ENCODE assay signal across 16 cellular contexts in the genomic region with DNA sequence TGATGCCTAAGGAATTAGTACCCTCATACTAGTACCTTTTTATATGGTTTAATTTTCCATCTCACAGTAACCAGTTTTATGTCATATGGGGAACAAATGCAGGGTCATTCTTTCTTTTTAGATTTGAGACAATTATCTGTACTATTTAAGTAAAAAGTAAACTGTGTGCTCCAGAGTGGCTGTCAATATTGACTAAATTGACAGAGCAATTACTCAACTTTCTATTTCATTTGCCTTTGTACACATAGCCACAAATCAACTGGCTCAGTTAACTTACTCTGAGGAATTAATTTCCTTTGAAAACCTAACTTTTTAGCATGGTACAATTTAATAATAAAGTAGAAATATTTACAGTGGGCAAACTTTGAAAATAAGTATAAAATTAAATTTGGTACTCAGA. TPM values are rescaled to one million over a fixed set of nuclear protein-coding genes. Genes with fewer than 3 reads are reported as not detected.
DNase-seq lines count a peak whose midpoint lies in the region; ATAC-seq and FAIRE-seq lines count a peak whose summit lies in the region.
"Had no signal": no experiment of that assay in that cellular context is flagged by ENCODE, and none has a peak within 500 bp of the region (broad histone marks: within the 10 kb centered on the region; RNA-seq: fewer than 3 reads in every experiment).

No MANE protein-coding gene starts in this region.

- POLR2A ChIA-PET in T-cell (lab: Charles Lee) = no interaction called here

- CTCF ChIA-PET in T-cell (lab: Charles Lee) = interaction anchor here in 1 of 2 donors (0.5 kb wide), 1 partner anchor 1484 kb away, joined by 5 read pairs; no protein-coding TSS in a partner anchor

- no peak for ATAC-seq in T-cell (replicated peaks in 1 of 4)
- ATAC-seq: CD8-positive, alpha-beta T cell had no signal

- no peaks in the 10 kb centered on the region for H3K9me3 Mint-ChIP-seq in activated CD4-positive, alpha-beta T cell treated with anti-CD3 and anti-CD28 coated beads, Interleukin-2, amount 10 ng/mL, durations not matched to agents 24 days and 14 days
- H3K9me3 Mint-ChIP-seq in T-cell = no peaks in the 10 kb centered on the region
- H3K9me3 Mint-ChIP-seq: CD8-positive, alpha-beta T cell had no signal

- peaks cover 15% of the 10 kb centered on the region for H3K4me1 Mint-ChIP-seq in activated CD4-positive, alpha-beta T cell treated with anti-CD3 and anti-CD28 coated beads, Interleukin-2, amount 10 ng/mL, durations not matched to agents 24 days and 14 days
- peaks cover 17 to 20% (median 19%) of the 10 kb centered on the region in 3 donors for H3K4me1 Mint-ChIP-seq in T-cell

- peak; percentile 51 for FAIRE-seq in colon (lab: Jason Lieb, UNC)
- FAIRE-seq: G401.6, GM12891, GM19239, H1 had no signal

- intact Hi-C loops in activated CD4-positive, alpha-beta T cell treated with anti-CD3 and anti-CD28 coated beads, Interleukin-2, amount 10 ng/mL, durations not matched to agents 24 days and 14 days (cut with micrococcal nuclease) = loop anchor here (10.0 kb wide), 4 partner anchors 86 to 1076 kb away; no protein-coding TSS in a partner anchor

- no peak overlapping the region for H3K4me3 Mint-ChIP-seq in activated CD4-positive, alpha-beta T cell treated with anti-CD3 and anti-CD28 coated beads, Interleukin-2, amount 10 ng/mL, durations not matched to agents 24 days and 14 days
- H3K4me3 Mint-ChIP-seq in T-cell = no peak overlapping the region
- H3K4me3 Mint-ChIP-seq: B cell; CD8-positive, alpha-beta T cell; H9 had no signal

- no peak overlapping the region for H3K27ac Mint-ChIP-seq in activated CD4-positive, alpha-beta T cell treated with anti-CD3 and anti-CD28 coated beads, Interleukin-2, amount 10 ng/mL, durations not matched to agents 24 days and 14 days
- no peak overlapping the region for H3K27ac Mint-ChIP-seq in T-cell
- H3K27ac Mint-ChIP-seq: B cell; CD8-positive, alpha-beta T cell; H9 had no signal

- DNase-seq in NCI-H146 treated with DMSO at 0.1 percent for 48 hours (lab: John Stamatoyannopoulos, UW; ENCODE audit: unreplicated experiment) = peak; percentile 7
- no peak for DNase-seq in NCI-H146 (lab: John Stamatoyannopoulos, UW)
- peak; percentile 1 for DNase-seq in DMS53 treated with DMSO at 0.1 percent for 48 hours (lab: John Stamatoyannopoulos, UW; ENCODE audit: unreplicated experiment)
- no peak for DNase-seq in activated CD4-positive, alpha-beta T cell treated with anti-CD3 and anti-CD28 coated beads, Interleukin-2, amount 10 ng/mL, durations not matched to agents 24 days and 14 days
- no peak for DNase-seq in stimulated activated CD8-positive, alpha-beta memory T cell treated with anti-CD3 and anti-CD28 coated beads, Interleukin-4, amount 100 ng/mL, for 48 hours
- DNase-seq in T-cell = no peak
- DNase-seq: Calu3; CD8-positive, alpha-beta T cell; H9 had no signal

- no peaks in the 10 kb centered on the region for H3K36me3 Mint-ChIP-seq in activated CD4-positive, alpha-beta T cell treated with anti-CD3 and anti-CD28 coated beads, Interleukin-2, amount 10 ng/mL, durations not matched to agents 24 days and 14 days (ENCODE audit: low read depth)
- no peaks in the 10 kb centered on the region for H3K36me3 Mint-ChIP-seq in T-cell
- H3K36me3 Mint-ChIP-seq: CD8-positive, alpha-beta T cell had no signal

- no peaks in the 10 kb centered on the region for H3K27me3 Mint-ChIP-seq in activated CD4-positive, alpha-beta T cell treated with anti-CD3 and anti-CD28 coated beads, Interleukin-2, amount 10 ng/mL, durations not matched to agents 24 days and 14 days
- H3K27me3 Mint-ChIP-seq in T-cell = no peaks in the 10 kb centered on the region
- H3K27me3 Mint-ChIP-seq: B cell had no signal

RNA-seq across cellular contexts. Expression of a gene that starts 28.5 kb away (rescaled TPM):
- total RNA-seq in activated CD4-positive, alpha-beta T cell treated with anti-CD3 and anti-CD28 coated beads, Interleukin-2, amount 10 ng/mL, durations not matched to agents 24 days and 14 days = not detected in 2 replicates
- not detected for total RNA-seq in T-cell
- total RNA-seq: A673; B cell; Calu3; CD8-positive, alpha-beta T cell had no signal

Comparison
In these comparisons a context has a peak if more than half of its experiments do, and no peak if none do; other contexts are left out.
1. DNase-seq: peak in NCI-H146 treated with DMSO at 0.1 percent for 48 hours (single experiment) and DMS53 treated with DMSO at 0.1 percent for 48 hours (single experiment); none in NCI-H146 (single experiment), activated CD4-positive, alpha-beta T cell treated with anti-CD3 and anti-CD28 coated beads, Interleukin-2, amount 10 ng/mL, durations not matched to agents 24 days and 14 days (single experiment), stimulated activated CD8-positive, alpha-beta memory T cell treated with anti-CD3 and anti-CD28 coated beads, Interleukin-4, amount 100 ng/mL, for 48 hours (single experiment) and T-cell (0 of 34).